Comparison of ENCODE assay signal across 27 cellular contexts in genomic region chr2:227006189-227006897, GRCh38.
"Had no signal": no experiment of that assay in that cellular context is flagged by ENCODE, and none has a peak within 500 bp of the region (broad histone marks: within the 10 kb centered on the region; RNA-seq: fewer than 3 reads in every experiment).

No MANE protein-coding gene starts in this region.

- H3K27me3 ChIP-seq: breast epithelium, esophagus muscularis mucosa, foreskin keratinocyte, heart right ventricle, right lobe of liver, testis, uterus had no signal

- DNase-seq: activated CD4-positive, alpha-beta memory T cell treated with anti-CD3 and anti-CD28 coated beads, Interleukin-2, amount 10 ng/mL, durations not matched to agents 7 days and 5 days; activated CD4-positive, alpha-beta T cell treated with anti-CD3 and anti-CD28 coated beads for 1 hour; activated CD4-positive, alpha-beta T cell treated with anti-CD3 and anti-CD28 coated beads, Interleukin-2, amount 10 ng/mL, durations not matched to agents 7 days and 5 days; activated CD8-positive, alpha-beta memory T cell treated with anti-CD3 and anti-CD28 coated beads, Interleukin-2, amount 50 U/mL, for 48 hours; activated gamma-delta T cell; activated naive CD4-positive, alpha-beta T cell treated with anti-CD3 and anti-CD28 coated beads, Interleukin-2, amount 50 U/mL, for 16 hours; activated naive CD8-positive, alpha-beta T cell treated with anti-CD3 and anti-CD28 coated beads, Interleukin-2, amount 50 U/mL, for 24 hours; activated T-cell treated with anti-CD3 and anti-CD28 coated beads, Interleukin-2, amount 50 U/mL, for 24 hours; central memory CD4-positive, alpha-beta T cell; foreskin keratinocyte; heart right ventricle; kidney glomerular epithelial cell; mesendoderm; mucosa of descending colon; right lobe of liver; stimulated activated CD4-positive, alpha-beta T cell treated with anti-CD3 and anti-CD28 coated beads, Interleukin-2, amount 100 ng/mL, for 48 hours; stimulated activated naive CD4-positive, alpha-beta T cell treated with Interleukin-2 at 50 U/mL for 16 hours; T-helper 17 cell; testis; trophoblast cell; uterus had no signal

- ATAC-seq: activated naive CD8-positive, alpha-beta T cell treated with anti-CD3 and anti-CD28 coated beads, Interleukin-2, amount 50 U/mL, for 24 hours; foreskin keratinocyte; heart right ventricle; left lobe of liver; mucosa of descending colon; natural killer cell treated with Interleukin-12 subunit alpha and Interleukin-12 subunit beta and Interleukin-15 and Interleukin-18, amount 100 ng/mL, for 72 hours; right lobe of liver; T-helper 17 cell; WTC11 had no signal

- H3K36me3 ChIP-seq: breast epithelium, right lobe of liver, uterus had no signal

- H3K4me3 ChIP-seq: breast epithelium, esophagus muscularis mucosa, heart right ventricle, lung, mucosa of descending colon, right lobe of liver, testis, uterus had no signal

- H3K27ac ChIP-seq: breast epithelium, esophagus muscularis mucosa, foreskin keratinocyte, heart right ventricle, right lobe of liver, testis, uterus had no signal

- H3K4me1 ChIP-seq: breast epithelium, foreskin keratinocyte, heart right ventricle, right lobe of liver, testis, uterus had no signal

- H3K9me3 ChIP-seq: breast epithelium, esophagus muscularis mucosa, heart right ventricle, mucosa of descending colon, right lobe of liver, testis, uterus had no signal
